ENCODE assay signal across 18 cellular contexts in genomic region chr12:116216022-116216756, GRCh38.
"Had no signal": no experiment of that assay in that cellular context is flagged by ENCODE, and none has a peak within 500 bp of the region (broad histone marks: within the 10 kb centered on the region; RNA-seq: fewer than 3 reads in every experiment).

No MANE protein-coding gene starts in this region.

- DNase-seq: activated CD4-positive, alpha-beta T cell treated with anti-CD3 and anti-CD28 coated beads, Interleukin-2, amount 10 ng/mL, durations not matched to agents 24 days and 14 days; activated CD4-positive, CD25-positive, alpha-beta regulatory T cell; activated naive CD4-positive, alpha-beta T cell treated with anti-CD3 and anti-CD28 coated beads, Interleukin-2, amount 10 ng/mL, durations not matched to agents 7 days and 5 days; central memory CD4-positive, alpha-beta T cell; effector CD4-positive, alpha-beta T cell; foreskin fibroblast; hypothalamus; kidney; left ventricle myocardium inferior; ovary; sigmoid colon; stimulated activated CD4-positive, alpha-beta T cell treated with anti-CD3 and anti-CD28 coated beads, Interleukin-1b, Interleukin-23, amount 100 ng/mL, for 48 hours; substantia nigra; SW 1271; transverse colon had no signal

- H3K27me3 ChIP-seq: ovary, sigmoid colon, transverse colon had no signal

- H3K36me3 ChIP-seq: left ventricle myocardium inferior, ovary, sigmoid colon, transverse colon had no signal

- H3K4me3 Mint-ChIP-seq: activated CD4-positive, alpha-beta T cell treated with anti-CD3 and anti-CD28 coated beads, Interleukin-2, amount 10 ng/mL, durations not matched to agents 24 days and 14 days; activated naive CD4-positive, alpha-beta T cell treated with anti-CD3 and anti-CD28 coated beads, Interleukin-2, amount 10 ng/mL, durations not matched to agents 7 days and 5 days; T-helper 2 cell treated with Interferon-gamma antibody and Interleukin-4, amounts not matched to agents 5 μg/mL and 100 μg/mL, for 36 hours had no signal

- H3K27ac ChIP-seq: coronary artery, left ventricle myocardium inferior, ovary, sigmoid colon, transverse colon had no signal

- H3K27me3 Mint-ChIP-seq: activated CD4-positive, alpha-beta T cell treated with anti-CD3 and anti-CD28 coated beads, Interleukin-2, amount 10 ng/mL, durations not matched to agents 24 days and 14 days; activated naive CD4-positive, alpha-beta T cell treated with anti-CD3 and anti-CD28 coated beads, Interleukin-2, amount 10 ng/mL, durations not matched to agents 7 days and 5 days had no signal

- H3K36me3 Mint-ChIP-seq: activated naive CD4-positive, alpha-beta T cell treated with anti-CD3 and anti-CD28 coated beads, Interleukin-2, amount 10 ng/mL, durations not matched to agents 7 days and 5 days had no signal

- H3K27ac Mint-ChIP-seq: activated CD4-positive, alpha-beta T cell treated with anti-CD3 and anti-CD28 coated beads, Interleukin-2, amount 10 ng/mL, durations not matched to agents 24 days and 14 days; activated naive CD4-positive, alpha-beta T cell treated with anti-CD3 and anti-CD28 coated beads, Interleukin-2, amount 10 ng/mL, durations not matched to agents 7 days and 5 days; activated T-helper 2 cell treated with anti-CD3 and anti-CD28 coated beads, Interferon-gamma antibody, Interleukin-2, Interleukin-4, amounts not matched to agents 10 μg/mL and 5 μg/mL and 100 μg/mL, durations not matched to agents 14 hours and 24 hours and 36 hours; T-helper 2 cell treated with Interferon-gamma antibody and Interleukin-4, amounts not matched to agents 5 μg/mL and 100 μg/mL, for 36 hours had no signal

- H3K9me3 ChIP-seq: left ventricle myocardium inferior, ovary, sigmoid colon, transverse colon had no signal

- H3K9me3 Mint-ChIP-seq: activated CD4-positive, alpha-beta T cell treated with anti-CD3 and anti-CD28 coated beads, Interleukin-2, amount 10 ng/mL, durations not matched to agents 24 days and 14 days; activated naive CD4-positive, alpha-beta T cell treated with anti-CD3 and anti-CD28 coated beads, Interleukin-2, amount 10 ng/mL, durations not matched to agents 7 days and 5 days; activated T-helper 2 cell treated with anti-CD3 and anti-CD28 coated beads, Interferon-gamma antibody, Interleukin-2, Interleukin-4, amounts not matched to agents 10 μg/mL and 5 μg/mL and 100 μg/mL, durations not matched to agents 14 hours and 24 hours and 36 hours; T-helper 2 cell treated with Interferon-gamma antibody and Interleukin-4, amounts not matched to agents 5 μg/mL and 100 μg/mL, for 36 hours had no signal

- H3K4me3 ChIP-seq: coronary artery, left ventricle myocardium inferior, ovary, sigmoid colon, transverse colon had no signal
